Comparison of ENCODE assay signal across 8 cellular contexts in the genomic region with DNA sequence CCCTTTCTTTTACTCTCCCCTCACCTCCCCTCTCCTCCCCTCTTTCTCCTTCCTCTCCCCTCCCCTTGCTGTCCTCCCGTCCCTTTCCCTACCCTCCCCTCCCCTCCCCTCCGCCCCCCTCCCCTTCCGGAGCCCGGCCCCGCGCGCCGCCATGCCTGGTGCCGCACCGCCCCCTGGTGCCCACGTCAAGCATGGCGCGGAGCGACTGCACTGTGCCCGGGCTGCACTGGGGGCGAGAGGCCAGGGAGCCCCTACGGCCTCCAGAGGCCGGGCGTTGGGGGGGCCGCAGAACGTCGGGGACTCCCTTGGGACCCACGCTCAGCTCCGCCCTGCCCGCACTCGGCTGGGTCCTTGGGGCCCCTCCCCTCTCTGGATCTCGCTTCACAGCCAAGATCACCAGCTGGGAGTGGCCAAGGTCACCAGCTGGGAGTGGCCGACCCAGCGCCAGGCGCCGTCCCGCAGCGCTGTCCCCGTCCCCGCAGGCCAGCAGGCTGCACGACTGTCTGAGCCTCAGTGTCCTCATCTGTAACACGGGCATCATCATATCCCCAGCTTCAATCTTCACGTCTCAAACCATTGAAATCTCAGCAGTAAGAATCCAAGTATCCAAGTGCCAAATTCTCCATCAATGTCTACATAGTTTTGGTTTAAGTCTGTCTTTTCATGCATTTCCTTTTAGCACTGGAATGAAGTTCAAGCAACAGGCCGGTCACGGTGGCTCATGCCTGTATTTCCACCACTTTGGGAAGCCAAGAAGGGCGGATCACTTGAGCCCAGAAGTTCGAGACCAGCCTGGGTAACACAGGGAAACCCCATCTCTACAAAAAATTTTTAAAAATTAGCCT. TPM values are rescaled to one million over a fixed set of nuclear protein-coding genes. Genes with fewer than 3 reads are reported as not detected.
DNase-seq lines count a peak whose midpoint lies in the region; ATAC-seq and TF ChIP-seq lines count a peak whose summit lies in the region.

No MANE protein-coding gene starts in this region.

- no peaks in the 10 kb centered on the region for H3K9me3 ChIP-seq in RWPE2 (ENCODE audit: severe bottlenecking)
- no peaks in the 10 kb centered on the region for H3K9me3 ChIP-seq in neutrophil
- H3K9me3 ChIP-seq in subcutaneous abdominal adipose tissue (ENCODE audit: control insufficient read depth in 5 of 5, low read length in 5 of 5) = no peaks in the 10 kb centered on the region

- peak overlapping the region; percentile 37 for H3K4me3 ChIP-seq in RWPE2 (ENCODE audit: severe bottlenecking)
- H3K4me3 ChIP-seq in neutrophil (ENCODE audit: low read depth in 1 of 2, low read length in 1 of 2) = peak overlapping the region; percentile 55 to 62
- peak overlapping the region; percentile 67 to 74 (median 69) for H3K4me3 ChIP-seq in subcutaneous abdominal adipose tissue (ENCODE audit: low read depth in 1 of 5, low read length in 5 of 5)

- no peak overlapping the region for H3K27ac Mint-ChIP-seq in IgD-negative memory B cell

- H3K9ac ChIP-seq in subcutaneous abdominal adipose tissue (ENCODE audit: low read length in 5 of 5) = peak overlapping the region in 3 of 5 donors; percentile 27 to 72 (median 70)

- peaks cover 4 to 6% (median 5%) of the 10 kb centered on the region in 3 donors for H3K4me1 Mint-ChIP-seq in IgD-negative memory B cell

- H3K27me3 ChIP-seq in RWPE2 (ENCODE audit: insufficient read depth, poor library complexity, severe bottlenecking) (no peaks in the 10 kb centered on the region), neutrophil (peaks cover 37% of the 10 kb centered on the region), subcutaneous abdominal adipose tissue (ENCODE audit: control insufficient read depth in 5 of 5, insufficient read depth in 4 of 5, low read length in 5 of 5) (peaks cover 0 to 4% (median 0%) of the 10 kb centered on the region in 5 donors)

- ATAC-seq in GM18502 (IDR thresholded peaks at IDR 0.05; ENCODE audit: poor library complexity, unreplicated experiment) (peak; percentile 70), RWPE2 (ENCODE audit: low read depth) (peak; percentile 80)

- H3K36me3 ChIP-seq in RWPE2 (ENCODE audit: low read depth) (no peaks in the 10 kb centered on the region), neutrophil (no peaks in the 10 kb centered on the region), subcutaneous abdominal adipose tissue (ENCODE audit: control insufficient read depth in 5 of 5, insufficient read depth in 5 of 5, low read length in 5 of 5) (no peaks in the 10 kb centered on the region)

- H3K27me3 Mint-ChIP-seq in IgD-negative memory B cell = peaks cover 2% of the 10 kb centered on the region

- peak overlapping the region; percentile 28 to 92 (median 69) for H3K4me3 Mint-ChIP-seq in IgD-negative memory B cell

- H3K4me1 ChIP-seq in RWPE2 (ENCODE audit: insufficient read depth, poor library complexity, severe bottlenecking) (no peaks in the 10 kb centered on the region), neutrophil (ENCODE audit: control insufficient read depth in 1 of 2, insufficient read depth in 1 of 2, low read depth in 1 of 2, low read length in 1 of 2) (peaks cover 4 to 8% of the 10 kb centered on the region in 2 experiments), subcutaneous abdominal adipose tissue (ENCODE audit: control insufficient read depth in 5 of 5, insufficient read depth in 5 of 5, low read length in 5 of 5) (peaks cover 0 to 16% (median 10%) of the 10 kb centered on the region in 5 donors)

- peak; percentile 89 for DNase-seq in 8988T
- no peak for DNase-seq in RWPE2 (ENCODE audit: low spot score)
- peak; percentile 63 for DNase-seq in activated gamma-delta T cell treated with anti-CD3 and anti-CD28 coated beads, Interleukin-2, amount 50 U/mL, for 16 hours (ENCODE audit: low read depth)
- peak; percentile 61 for DNase-seq in foreskin melanocyte

- H3K9me3 Mint-ChIP-seq in IgD-negative memory B cell = no peaks in the 10 kb centered on the region

- peak; percentile 87 for TF ChIP-seq CTCF in RWPE2 (IDR thresholded peaks at IDR 0.05; ENCODE audit: poor library complexity, severe bottlenecking)
- TF ChIP-seq CTCF in neutrophil (IDR thresholded peaks at IDR 0.05) = peak; percentile 62

- H3K36me3 Mint-ChIP-seq in IgD-negative memory B cell = no peaks in the 10 kb centered on the region

- H3K27ac ChIP-seq in RWPE2 (ENCODE audit: poor library complexity, severe bottlenecking) = peak overlapping the region; percentile 8
- no peak overlapping the region for H3K27ac ChIP-seq in neutrophil
- H3K27ac ChIP-seq in subcutaneous abdominal adipose tissue (ENCODE audit: low read depth, low read length) = no peak overlapping the region

RNA-seq across cellular contexts. Expression of a gene that starts 42.5 kb away (rescaled TPM):
- polyA plus RNA-seq in IgD-negative memory B cell = 23.7 TPM

RNA-seq across cellular contexts. Expression of a gene that starts 50.2 kb away (rescaled TPM):
- polyA plus RNA-seq in IgD-negative memory B cell = 26.1 TPM
